In the genomic region with DNA sequence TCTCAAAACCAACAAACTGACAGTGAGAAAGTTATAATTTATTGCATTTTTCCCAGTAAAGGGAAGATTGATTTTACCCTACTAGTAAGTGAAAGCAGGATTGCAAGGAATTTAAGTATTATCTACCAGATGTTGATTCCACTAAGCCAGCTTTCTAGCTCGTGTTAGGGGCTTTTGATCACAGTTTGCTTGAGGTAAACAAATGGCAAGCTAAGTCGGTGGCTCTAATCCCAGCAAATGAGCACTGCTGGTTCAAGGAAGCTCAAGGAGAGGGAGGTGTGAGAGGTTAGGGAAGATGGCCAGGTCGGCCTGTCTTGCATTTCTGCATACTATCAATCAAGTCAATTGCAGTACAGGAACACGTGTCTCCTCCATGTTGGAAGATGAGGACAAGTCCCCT, we compare ENCODE assay signal across 20 cellular contexts.
DNase-seq lines count a peak whose midpoint lies in the region; ATAC-seq and TF ChIP-seq lines count a peak whose summit lies in the region.
"Had no signal": no experiment of that assay in that cellular context is flagged by ENCODE, and none has a peak within 500 bp of the region (broad histone marks: within the 10 kb centered on the region; RNA-seq: fewer than 3 reads in every experiment).

No MANE protein-coding gene starts in this region.

- peaks cover 17% of the 10 kb centered on the region for H3K4me1 Mint-ChIP-seq in GM23338
- peaks cover 7% of the 10 kb centered on the region for H3K4me1 Mint-ChIP-seq in endodermal cell

- H3K27me3 Mint-ChIP-seq in GM23338 (ENCODE audit: insufficient read depth, low read depth, poor library complexity) (peaks cover 3% of the 10 kb centered on the region), endodermal cell (ENCODE audit: insufficient read depth) (peaks cover 96% of the 10 kb centered on the region)
- H3K27me3 Mint-ChIP-seq: CD4-positive, alpha-beta T cell had no signal

- H3K9ac ChIP-seq in endodermal cell (ENCODE audit: extremely low read depth, low read length, poor library complexity, severe bottlenecking) (no peak overlapping the region), neuronal stem cell (ENCODE audit: low read depth, low read length, poor library complexity) (no peak overlapping the region), MM.1S (ENCODE audit: low read length) (no peak overlapping the region)
- H3K9ac ChIP-seq: BLaER1 had no signal

- no peaks in the 10 kb centered on the region for H3K79me2 ChIP-seq in GM23338 (replicated peaks; ENCODE audit: insufficient read depth)
- H3K79me2 ChIP-seq in MM.1S (ENCODE audit: low read length), result no peaks in the 10 kb centered on the region

- H3K14ac ChIP-seq in neuronal stem cell (ENCODE audit: low read length), result no peak overlapping the region

- H4K20me1 ChIP-seq in GM23338 (replicated peaks; ENCODE audit: insufficient read depth) (no peaks in the 10 kb centered on the region), MM.1S (ENCODE audit: insufficient read depth, low read length) (no peaks in the 10 kb centered on the region)
- H4K20me1 ChIP-seq: BLaER1 had no signal

- no peak overlapping the region for H4K91ac ChIP-seq in neuronal stem cell (ENCODE audit: low read depth, low read length, poor library complexity)

- peak overlapping the region; percentile 34; the same call in 1 of the 2 replicates for H3K27ac Mint-ChIP-seq in GM23338
- H3K27ac Mint-ChIP-seq in endodermal cell, result no peak overlapping the region
- H3K27ac Mint-ChIP-seq: CD4-positive, alpha-beta T cell had no signal

- intact Hi-C loops in body of pancreas (cut with DNase I), result no loop called here

- H3K36me3 Mint-ChIP-seq in GM23338 (ENCODE audit: low read depth) (peaks cover under 1% of the 10 kb centered on the region; the same call in 1 of the 3 replicates), endodermal cell (ENCODE audit: low read depth) (no peaks in the 10 kb centered on the region)

- no peaks in the 10 kb centered on the region for H3K79me1 ChIP-seq in neuronal stem cell (ENCODE audit: low read depth, low read length)

- H3K4ac ChIP-seq in neuronal stem cell (ENCODE audit: low read length), result no peak overlapping the region

- no peak overlapping the region for H2AFZ ChIP-seq in GM23338
- peak overlapping the region; percentile 46 for H2AFZ ChIP-seq in neuronal stem cell (ENCODE audit: low read length)
- H2AFZ ChIP-seq in MM.1S (ENCODE audit: low read length), result no peak overlapping the region

- H3K36me3 ChIP-seq in GM23338 (ENCODE audit: insufficient read depth) (no peaks in the 10 kb centered on the region), endodermal cell (ENCODE audit: control insufficient read depth, insufficient read depth, low read length) (no peaks in the 10 kb centered on the region), neuronal stem cell (replicated peaks in 1 of 2; ENCODE audit: control insufficient read depth in 2 of 2, insufficient read depth in 2 of 2, low read length in 2 of 2) (no peaks in the 10 kb centered on the region), MM.1S (replicated peaks; ENCODE audit: insufficient read depth, low read length) (no peaks in the 10 kb centered on the region), body of pancreas (replicated peaks in 1 of 2; ENCODE audit: insufficient read depth in 1 of 2, low read depth in 2 of 2) (no peaks in the 10 kb centered on the region)
- H3K36me3 ChIP-seq: BLaER1, HAP-1 had no signal

- no peak overlapping the region for H2BK120ac ChIP-seq in neuronal stem cell (ENCODE audit: low read depth, low read length)

- no peak overlapping the region for H2AK5ac ChIP-seq in neuronal stem cell (ENCODE audit: low read depth, low read length)

- no peak overlapping the region for H2BK12ac ChIP-seq in neuronal stem cell (ENCODE audit: low read length)

- no peak overlapping the region for H3K4me3 ChIP-seq in GM23338
- H3K4me3 ChIP-seq in endodermal cell (ENCODE audit: low read length), result no peak overlapping the region
- H3K4me3 ChIP-seq in neuronal stem cell (ENCODE audit: low read length in 2 of 2), result no peak overlapping the region
- no peak overlapping the region for H3K4me3 ChIP-seq in MM.1S (ENCODE audit: low read length)
- no peak overlapping the region for H3K4me3 ChIP-seq in body of pancreas
- H3K4me3 ChIP-seq: BLaER1, HAP-1 had no signal

- H4K8ac ChIP-seq in neuronal stem cell (ENCODE audit: low read depth, low read length), result no peak overlapping the region

- no peak for TF ChIP-seq POLR2A in body of pancreas (IDR thresholded peaks at IDR 0.05)

- TF ChIP-seq CTCF in GM23338 (conservative IDR thresholded peaks at IDR 0.05; ENCODE audit: low read depth in 2 of 2), result no peak
- TF ChIP-seq CTCF in endodermal cell (conservative IDR thresholded peaks at IDR 0.05), result no peak
- no peak for TF ChIP-seq CTCF in MM.1S (IDR thresholded peaks at IDR 0.05; ENCODE audit: low read length)
- no peak for TF ChIP-seq CTCF in body of pancreas (IDR thresholded peaks at IDR 0.05)

- H3K27me3 ChIP-seq in GM23338 (ENCODE audit: insufficient read depth), result no peaks in the 10 kb centered on the region
- H3K27me3 ChIP-seq in endodermal cell (ENCODE audit: control insufficient read depth, insufficient read depth, low read length, poor library complexity, severe bottlenecking), result peaks cover 75% of the 10 kb centered on the region
- H3K27me3 ChIP-seq in neuronal stem cell (ENCODE audit: control insufficient read depth in 3 of 3, insufficient read depth in 3 of 3, low read depth in 1 of 3, low read length in 3 of 3), result no peaks in the 10 kb centered on the region
- H3K27me3 ChIP-seq in MM.1S (replicated peaks; ENCODE audit: insufficient read depth, low read length), result no peaks in the 10 kb centered on the region
- H3K27me3 ChIP-seq in body of pancreas, result no peaks in the 10 kb centered on the region
- H3K27me3 ChIP-seq: BLaER1 had no signal

- H3F3A ChIP-seq in GM23338 (replicated peaks; ENCODE audit: low read depth) (no peaks in the 10 kb centered on the region), MM.1S (ENCODE audit: insufficient read depth, low read length) (no peaks in the 10 kb centered on the region)

- no peak overlapping the region for H3K23ac ChIP-seq in neuronal stem cell (ENCODE audit: low read depth, low read length, poor library complexity)

- no peak overlapping the region for H3K18ac ChIP-seq in neuronal stem cell (ENCODE audit: low read length)

- H3K4me3 Mint-ChIP-seq in GM23338 (no peak overlapping the region), endodermal cell (no peak overlapping the region)
- H3K4me3 Mint-ChIP-seq: CD4-positive, alpha-beta T cell had no signal

- H3K27ac ChIP-seq in GM23338 (ENCODE audit: low read depth) (no peak overlapping the region), endodermal cell (ENCODE audit: low read depth, low read length) (no peak overlapping the region), neuronal stem cell (replicated peaks; ENCODE audit: low read length) (no peak overlapping the region), MM.1S (ENCODE audit: low read length) (no peak overlapping the region), body of pancreas (no peak overlapping the region)
- H3K27ac ChIP-seq: BLaER1 had no signal

- 21 to 79% methylated on average over 2 to 4 of the region's 4 CpGs for WGBS in endodermal cell (ENCODE audit: insufficient coverage in 1 of 2, insufficient read length in 1 of 2), 2 experiments
- no CpG with 5 or more reads among the region's 4 CpGs for WGBS in neuronal stem cell (ENCODE audit: extremely low coverage in 2 of 2, insufficient read length in 2 of 2, insufficient replicate concordance in 1 of 2), 2 donors
- 5 to 10% methylated on average over 4 of the region's 4 CpGs for WGBS in body of pancreas, 2 donors

- H3K4me1 ChIP-seq in GM23338 (ENCODE audit: insufficient read depth) (peaks cover 16% of the 10 kb centered on the region; the same call in 1 of the 2 replicates), endodermal cell (ENCODE audit: control insufficient read depth, insufficient read depth, low read length) (peaks cover 5% of the 10 kb centered on the region), neuronal stem cell (ENCODE audit: control insufficient read depth in 2 of 2, insufficient read depth in 1 of 2, low read depth in 1 of 2, low read length in 2 of 2) (peaks cover 0 to 19% of the 10 kb centered on the region in 2 donors), MM.1S (ENCODE audit: low read length) (no peaks in the 10 kb centered on the region), body of pancreas (no peaks in the 10 kb centered on the region)
- H3K4me1 ChIP-seq: BLaER1 had no signal

- peak; percentile 28 for DNase-seq in GM23338 (ENCODE audit: low spot score)
- peak; percentile 79 for DNase-seq in NCI-H524 treated with DMSO at 0.1 percent for 48 hours (lab: John Stamatoyannopoulos, UW)
- peak; percentile 74 for DNase-seq in endodermal cell
- no peak for DNase-seq in neuronal stem cell (ENCODE audit: low spot score)
- no peak for DNase-seq in AML-193 (lab: John Stamatoyannopoulos, UW)
- DNase-seq in MM.1S, result no peak
- no peak for DNase-seq in body of pancreas
- DNase-seq: CD4-positive, alpha-beta T cell; COR-L47; EL; Karpas-422; NCI-H1417; NCI-H1694 treated with DMSO at 0.1 percent for 48 hours; NCI-H2107; NCI-H2227 treated with DMSO at 0.1 percent for 48 hours; PC-3; RPMI8226; SHP77 had no signal

- H3K9me3 Mint-ChIP-seq in GM23338, result no peaks in the 10 kb centered on the region; the same call in 2 of the 3 replicates
- peaks cover 15% of the 10 kb centered on the region for H3K9me3 Mint-ChIP-seq in endodermal cell

- H3K9me2 ChIP-seq in GM23338 (ENCODE audit: insufficient read depth), result peaks cover 8% of the 10 kb centered on the region; the same call in 1 of the 2 replicates
- no peaks in the 10 kb centered on the region for H3K9me2 ChIP-seq in MM.1S (replicated peaks; ENCODE audit: insufficient read depth, low read length)

- no peak overlapping the region for H2BK5ac ChIP-seq in neuronal stem cell (ENCODE audit: low read length)

- H3K9me3 ChIP-seq in endodermal cell (ENCODE audit: control insufficient read depth, low read length) (peaks cover 32% of the 10 kb centered on the region), neuronal stem cell (replicated peaks in 1 of 2; ENCODE audit: control insufficient read depth in 2 of 2, insufficient read depth in 1 of 2, low read depth in 1 of 2, low read length in 2 of 2) (peaks cover 0 to 4% of the 10 kb centered on the region in 2 donors), MM.1S (replicated peaks; ENCODE audit: insufficient read depth, low read length) (no peaks in the 10 kb centered on the region), body of pancreas (no peaks in the 10 kb centered on the region)
- H3K9me3 ChIP-seq: BLaER1 had no signal

- ATAC-seq in GM23338 (peak; percentile 43; the same call in 1 of the 3 replicates), body of pancreas (no peak)
- ATAC-seq: PC-3 had no signal

- H2BK15ac ChIP-seq in neuronal stem cell (ENCODE audit: low read length), result no peak overlapping the region

- H3K4me2 ChIP-seq in GM23338 (no peak overlapping the region), neuronal stem cell (ENCODE audit: insufficient read depth, low read length, poor library complexity, severe bottlenecking) (no peak overlapping the region), MM.1S (ENCODE audit: low read depth, low read length) (no peak overlapping the region)
- H3K4me2 ChIP-seq: BLaER1 had no signal

TF ChIP-seq in GM23338, 12 proteins besides CTCF, POLR2A, EP300 and RAD21 (continues in another document):
- no peak for TF ChIP-seq NANOG (IDR thresholded peaks at IDR 0.05; ENCODE audit: borderline replicate concordance)

Comparison
In these comparisons a context has a peak if more than half of its experiments do, and no peak if none do; other contexts are left out.
1. DNase-seq: peak in GM23338 (single experiment), NCI-H524 treated with DMSO at 0.1 percent for 48 hours (single experiment) and endodermal cell (single experiment); none in neuronal stem cell (single experiment), AML-193 (0 of 2), MM.1S (single experiment) and body of pancreas (0 of 4).